Comparison of ENCODE assay signal across 1 cellular context in the genomic region with DNA sequence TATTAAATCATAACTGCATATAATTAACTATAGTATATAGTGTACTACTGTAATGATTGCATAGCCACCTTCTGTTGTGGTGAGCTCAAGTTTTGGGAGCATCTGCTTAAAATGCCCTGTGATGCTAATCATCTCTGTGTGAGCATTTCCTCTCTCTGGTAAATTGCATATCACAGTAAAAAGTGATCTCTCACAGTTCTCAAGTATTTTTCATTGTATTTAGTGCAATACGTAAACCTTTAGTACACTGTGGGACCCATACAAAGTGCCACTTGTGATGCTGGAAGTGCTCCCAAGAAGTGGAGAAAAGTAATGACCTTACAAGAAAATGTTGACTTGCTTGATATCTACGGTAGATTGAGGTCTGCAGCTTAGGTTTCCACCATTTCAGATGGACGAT.
TF ChIP-seq lines count a peak whose summit lies in the region.

No MANE protein-coding gene starts in this region.

TF ChIP-seq in GM23338, 12 proteins besides CTCF, POLR2A, EP300 and RAD21:
- TF ChIP-seq JUNB (IDR thresholded peaks at IDR 0.05; ENCODE audit: unreplicated experiment) = no peak
- TF ChIP-seq, protein P1, sequence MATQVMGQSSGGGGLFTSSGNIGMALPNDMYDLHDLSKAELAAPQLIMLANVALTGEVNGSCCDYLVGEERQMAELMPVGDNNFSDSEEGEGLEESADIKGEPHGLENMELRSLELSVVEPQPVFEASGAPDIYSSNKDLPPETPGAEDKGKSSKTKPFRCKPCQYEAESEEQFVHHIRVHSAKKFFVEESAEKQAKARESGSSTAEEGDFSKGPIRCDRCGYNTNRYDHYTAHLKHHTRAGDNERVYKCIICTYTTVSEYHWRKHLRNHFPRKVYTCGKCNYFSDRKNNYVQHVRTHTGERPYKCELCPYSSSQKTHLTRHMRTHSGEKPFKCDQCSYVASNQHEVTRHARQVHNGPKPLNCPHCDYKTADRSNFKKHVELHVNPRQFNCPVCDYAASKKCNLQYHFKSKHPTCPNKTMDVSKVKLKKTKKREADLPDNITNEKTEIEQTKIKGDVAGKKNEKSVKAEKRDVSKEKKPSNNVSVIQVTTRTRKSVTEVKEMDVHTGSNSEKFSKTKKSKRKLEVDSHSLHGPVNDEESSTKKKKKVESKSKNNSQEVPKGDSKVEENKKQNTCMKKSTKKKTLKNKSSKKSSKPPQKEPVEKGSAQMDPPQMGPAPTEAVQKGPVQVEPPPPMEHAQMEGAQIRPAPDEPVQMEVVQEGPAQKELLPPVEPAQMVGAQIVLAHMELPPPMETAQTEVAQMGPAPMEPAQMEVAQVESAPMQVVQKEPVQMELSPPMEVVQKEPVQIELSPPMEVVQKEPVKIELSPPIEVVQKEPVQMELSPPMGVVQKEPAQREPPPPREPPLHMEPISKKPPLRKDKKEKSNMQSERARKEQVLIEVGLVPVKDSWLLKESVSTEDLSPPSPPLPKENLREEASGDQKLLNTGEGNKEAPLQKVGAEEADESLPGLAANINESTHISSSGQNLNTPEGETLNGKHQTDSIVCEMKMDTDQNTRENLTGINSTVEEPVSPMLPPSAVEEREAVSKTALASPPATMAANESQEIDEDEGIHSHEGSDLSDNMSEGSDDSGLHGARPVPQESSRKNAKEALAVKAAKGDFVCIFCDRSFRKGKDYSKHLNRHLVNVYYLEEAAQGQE (IDR thresholded peaks at IDR 0.05; ENCODE audit: unreplicated experiment) = no peak
- TF ChIP-seq NANOG (IDR thresholded peaks at IDR 0.05; ENCODE audit: borderline replicate concordance) = 0 out of 2 replicates have a peak, but pooled peaks have one; percentile 27
- no peak for TF ChIP-seq EZH2 (IDR thresholded peaks at IDR 0.05; ENCODE audit: low read depth, unreplicated experiment)
- TF ChIP-seq, protein P2, sequence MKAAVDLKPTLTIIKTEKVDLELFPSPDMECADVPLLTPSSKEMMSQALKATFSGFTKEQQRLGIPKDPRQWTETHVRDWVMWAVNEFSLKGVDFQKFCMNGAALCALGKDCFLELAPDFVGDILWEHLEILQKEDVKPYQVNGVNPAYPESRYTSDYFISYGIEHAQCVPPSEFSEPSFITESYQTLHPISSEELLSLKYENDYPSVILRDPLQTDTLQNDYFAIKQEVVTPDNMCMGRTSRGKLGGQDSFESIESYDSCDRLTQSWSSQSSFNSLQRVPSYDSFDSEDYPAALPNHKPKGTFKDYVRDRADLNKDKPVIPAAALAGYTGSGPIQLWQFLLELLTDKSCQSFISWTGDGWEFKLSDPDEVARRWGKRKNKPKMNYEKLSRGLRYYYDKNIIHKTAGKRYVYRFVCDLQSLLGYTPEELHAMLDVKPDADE (IDR thresholded peaks at IDR 0.05) = no peak
